14 cellular contexts compared by ENCODE assay signal in the genomic region with DNA sequence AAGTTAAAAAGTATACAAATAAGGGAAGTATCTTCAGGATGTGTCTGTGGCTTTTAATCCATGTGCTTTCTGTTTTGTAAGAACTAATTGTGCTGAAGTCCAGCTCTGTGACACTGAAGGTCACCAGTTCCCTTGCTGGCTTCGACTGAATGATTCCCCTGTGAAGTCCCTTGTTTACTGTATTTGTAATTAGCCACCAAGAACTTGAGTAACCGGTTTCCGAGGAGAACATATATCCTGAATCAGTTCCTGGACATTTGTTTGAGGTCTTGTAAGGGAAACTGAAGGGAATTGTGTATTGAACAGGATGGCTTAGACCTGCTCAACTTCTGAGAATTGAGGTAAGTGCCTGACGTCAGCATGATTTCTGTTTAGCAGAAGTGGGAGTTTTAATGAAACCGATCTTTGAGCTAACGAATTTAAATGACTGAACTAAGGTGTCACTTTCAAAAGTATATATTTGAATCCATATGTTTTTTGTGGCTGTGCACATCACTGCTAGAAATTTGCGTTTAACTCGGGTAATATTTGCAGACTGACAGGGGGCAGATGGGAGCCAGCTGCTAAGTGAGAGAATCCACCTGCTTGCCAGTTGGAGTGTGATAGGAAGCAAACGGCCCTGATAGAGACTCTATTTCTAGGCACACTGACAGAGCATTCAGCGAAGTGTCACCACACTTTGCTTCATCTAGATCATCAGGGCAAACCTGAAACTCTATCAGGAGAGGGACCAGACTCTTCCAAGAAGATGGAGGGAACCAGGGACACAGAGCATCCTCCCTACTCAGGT.
DNase-seq lines count a peak whose midpoint lies in the region; ATAC-seq and TF ChIP-seq lines count a peak whose summit lies in the region.
"Had no signal": no experiment of that assay in that cellular context is flagged by ENCODE, and none has a peak within 500 bp of the region (broad histone marks: within the 10 kb centered on the region; RNA-seq: fewer than 3 reads in every experiment).

No MANE protein-coding gene starts in this region.

- no peak overlapping the region for H3K18ac ChIP-seq in neuronal stem cell (ENCODE audit: low read length)

- H3K27me3 ChIP-seq in RWPE2 (ENCODE audit: insufficient read depth, poor library complexity, severe bottlenecking) (no peaks in the 10 kb centered on the region), heart right ventricle (no peaks in the 10 kb centered on the region), neuronal stem cell (ENCODE audit: control insufficient read depth in 3 of 3, insufficient read depth in 3 of 3, low read depth in 1 of 3, low read length in 3 of 3) (no peaks in the 10 kb centered on the region)
- H3K27me3 ChIP-seq: adrenal gland had no signal

- WGBS in heart right ventricle, 2 donors, result 39 to 47% methylated on average over 10 of the region's 10 CpGs
- WGBS in neuronal stem cell (ENCODE audit: extremely low coverage in 2 of 2, insufficient read length in 2 of 2, insufficient replicate concordance in 1 of 2), 2 donors, result no CpG with 5 or more reads among the region's 10 CpGs

- no peak overlapping the region for H3K4ac ChIP-seq in neuronal stem cell (ENCODE audit: low read length)

- H3K79me1 ChIP-seq in neuronal stem cell (ENCODE audit: low read depth, low read length), result no peaks in the 10 kb centered on the region

- no peak overlapping the region for H3K23ac ChIP-seq in neuronal stem cell (ENCODE audit: low read depth, low read length, poor library complexity)

- H3K14ac ChIP-seq in neuronal stem cell (ENCODE audit: low read length), result no peak overlapping the region

- peaks cover 21% of the 10 kb centered on the region for H3K4me1 ChIP-seq in RWPE2 (ENCODE audit: insufficient read depth, poor library complexity, severe bottlenecking)
- H3K4me1 ChIP-seq in heart right ventricle, result peaks cover 0 to 26% (median 11%) of the 10 kb centered on the region in 9 donors
- no peaks in the 10 kb centered on the region for H3K4me1 ChIP-seq in OCI-LY7 (ENCODE audit: insufficient read depth, low read length, poor library complexity, severe bottlenecking)
- H3K4me1 ChIP-seq in neuronal stem cell (ENCODE audit: control insufficient read depth in 2 of 2, insufficient read depth in 1 of 2, low read depth in 1 of 2, low read length in 2 of 2), result no peaks in the 10 kb centered on the region

- H3K27ac ChIP-seq in RWPE2 (ENCODE audit: poor library complexity, severe bottlenecking), result peak overlapping the region; percentile 77
- no peak overlapping the region for H3K27ac ChIP-seq in heart right ventricle
- H3K27ac ChIP-seq in OCI-LY7 (ENCODE audit: low read depth, low read length, poor library complexity, severe bottlenecking), result no peak overlapping the region
- no peak overlapping the region for H3K27ac ChIP-seq in neuronal stem cell (replicated peaks; ENCODE audit: low read length)
- H3K27ac ChIP-seq: adrenal gland, WERI-Rb-1 had no signal

- no peak for TF ChIP-seq CTCF in RWPE2 (IDR thresholded peaks at IDR 0.05; ENCODE audit: poor library complexity, severe bottlenecking)
- peak in 1 of 9 donors; percentile 21 for TF ChIP-seq CTCF in heart right ventricle (IDR thresholded peaks at IDR 0.05)
- no peak for TF ChIP-seq CTCF in OCI-LY7 (conservative IDR thresholded peaks at IDR 0.05; ENCODE audit: low read length)

- H2BK120ac ChIP-seq in neuronal stem cell (ENCODE audit: low read depth, low read length), result no peak overlapping the region

- no peak overlapping the region for H2BK15ac ChIP-seq in neuronal stem cell (ENCODE audit: low read length)

- no peak overlapping the region for H2AK5ac ChIP-seq in neuronal stem cell (ENCODE audit: low read depth, low read length)

- no peaks in the 10 kb centered on the region for H3K79me2 ChIP-seq in OCI-LY7 (ENCODE audit: insufficient read depth, low read depth, low read length)

- no peak overlapping the region for H4K91ac ChIP-seq in neuronal stem cell (ENCODE audit: low read depth, low read length, poor library complexity)

- H3K9ac ChIP-seq in neuronal stem cell (ENCODE audit: low read depth, low read length, poor library complexity), result no peak overlapping the region

- CTCF ChIA-PET in OCI-LY7 (lab: Charles Lee; ENCODE audit: unreplicated experiment), result no interaction called here

- H3K4me3 ChIP-seq in RWPE2 (ENCODE audit: severe bottlenecking) (no peak overlapping the region), heart right ventricle (no peak overlapping the region), OCI-LY7 (ENCODE audit: low read depth, low read length, poor library complexity, severe bottlenecking) (no peak overlapping the region), neuronal stem cell (ENCODE audit: low read length in 2 of 2) (no peak overlapping the region)
- H3K4me3 ChIP-seq: adrenal gland had no signal

- BruUV-seq in OCI-LY7 (replicated peaks; lab: Mats Ljungman, UMichigan), result no TSS peak

- no peak overlapping the region for H2BK5ac ChIP-seq in neuronal stem cell (ENCODE audit: low read length)

- no peak overlapping the region for H4K8ac ChIP-seq in neuronal stem cell (ENCODE audit: low read depth, low read length)

- H3K4me2 ChIP-seq in OCI-LY7 (ENCODE audit: low read length) (no peak overlapping the region), neuronal stem cell (ENCODE audit: insufficient read depth, low read length, poor library complexity, severe bottlenecking) (no peak overlapping the region)

- DNase-seq in HT-29 (ENCODE audit: low spot score) (peak; percentile 99), RWPE2 (ENCODE audit: low spot score) (no peak), heart right ventricle (no peak), pons (ENCODE audit: low spot score) (peak; percentile 48), OCI-LY7 (ENCODE audit: low spot score) (no peak), neuronal stem cell (ENCODE audit: low spot score) (no peak)
- DNase-seq: activated CD8-positive, alpha-beta memory T cell treated with anti-CD3 and anti-CD28 coated beads, Interleukin-2, amount 50 U/mL, for 48 hours; mesendoderm; NCI-H1436; WERI-Rb-1 had no signal

- POLR2A ChIA-PET in OCI-LY7 (lab: Charles Lee), result interaction anchor here (0.6 to 0.7 kb wide), 2 partner anchors 28 to 112 kb away, joined by 3 to 4 read pairs; no protein-coding TSS in a partner anchor

- H2AFZ ChIP-seq in OCI-LY7 (ENCODE audit: low read length), result no peak overlapping the region
- no peak overlapping the region for H2AFZ ChIP-seq in neuronal stem cell (ENCODE audit: low read length)

- H2BK12ac ChIP-seq in neuronal stem cell (ENCODE audit: low read length), result no peak overlapping the region

- intact Hi-C loops in heart right ventricle (cut with DNase I), result loop anchor here in 1 of 10 donors (10.0 kb wide), 1 partner anchor 597 kb away; the partner anchor contains the start of gene NBEA
- intact Hi-C loops in OCI-LY7 (cut with micrococcal nuclease; ENCODE audit: unreplicated experiment), result no loop called here

- H4K20me1 ChIP-seq in OCI-LY7 (ENCODE audit: insufficient read depth, low read length), result no peaks in the 10 kb centered on the region

- H3K36me3 ChIP-seq in RWPE2 (ENCODE audit: low read depth) (no peaks in the 10 kb centered on the region), heart right ventricle (no peaks in the 10 kb centered on the region), OCI-LY7 (ENCODE audit: insufficient read depth, low read length) (no peaks in the 10 kb centered on the region), neuronal stem cell (replicated peaks in 1 of 2; ENCODE audit: control insufficient read depth in 2 of 2, insufficient read depth in 2 of 2, low read length in 2 of 2) (no peaks in the 10 kb centered on the region)
- H3K36me3 ChIP-seq: adrenal gland, WERI-Rb-1 had no signal

- no peaks in the 10 kb centered on the region for H3K9me2 ChIP-seq in OCI-LY7 (ENCODE audit: insufficient read depth, low read length)

- H3K9me3 ChIP-seq in RWPE2 (ENCODE audit: severe bottlenecking) (no peaks in the 10 kb centered on the region), heart right ventricle (no peaks in the 10 kb centered on the region), OCI-LY7 (ENCODE audit: low read length) (no peaks in the 10 kb centered on the region), neuronal stem cell (replicated peaks in 1 of 2; ENCODE audit: control insufficient read depth in 2 of 2, insufficient read depth in 1 of 2, low read depth in 1 of 2, low read length in 2 of 2) (no peaks in the 10 kb centered on the region)
- H3K9me3 ChIP-seq: adrenal gland had no signal

- ATAC-seq in RWPE2 (ENCODE audit: low read depth) (no peak), heart right ventricle (peak in 6 of 8 donors; percentile 52 to 81 (median 77)), GM21381 (IDR thresholded peaks at IDR 0.05; ENCODE audit: unreplicated experiment) (no peak), GM19395 (IDR thresholded peaks at IDR 0.05; ENCODE audit: unreplicated experiment) (no peak)
- ATAC-seq: Panc1 had no signal

Comparison
In these comparisons a context has a peak if more than half of its experiments do, and no peak if none do; other contexts are left out.
1. DNase-seq: peak in HT-29 (single experiment) and pons (single experiment); none in RWPE2 (single experiment), heart right ventricle (0 of 2), OCI-LY7 (single experiment) and neuronal stem cell (single experiment).
2. ATAC-seq: peak in heart right ventricle (6 of 8); none in RWPE2 (single experiment), GM21381 (single experiment) and GM19395 (single experiment).